Comparison of ENCODE assay signal across 8 cellular contexts in genomic region chr19:23283925-23284324, GRCh38. TPM values are rescaled to one million over a fixed set of nuclear protein-coding genes. Genes with fewer than 3 reads are reported as not detected.
DNase-seq lines count a peak whose midpoint lies in the region; ATAC-seq and TF ChIP-seq lines count a peak whose summit lies in the region.

No MANE protein-coding gene starts in this region.

- POLR2A ChIA-PET in activated CD4-positive, alpha-beta T cell treated with anti-CD3 and anti-CD28 coated beads for 36 hours (lab: Charles Lee), result no interaction called here

- H3K36me3 Mint-ChIP-seq in activated CD4-positive, alpha-beta T cell treated with anti-CD3 and anti-CD28 coated beads for 36 hours (ENCODE audit: low read depth), result peaks cover 6% of the 10 kb centered on the region
- H3K36me3 Mint-ChIP-seq in naive B cell, result peaks cover 0 to 15% of the 10 kb centered on the region in 2 donors

- ATAC-seq in activated CD4-positive, alpha-beta T cell treated with anti-CD3 and anti-CD28 coated beads for 36 hours, result peak; percentile 98
- ATAC-seq in naive B cell (ENCODE audit: low read depth in 2 of 2) (peak; percentile 91 to 92), HG03175 (IDR thresholded peaks at IDR 0.05; ENCODE audit: unreplicated experiment) (no peak)

- H3K9me3 Mint-ChIP-seq in activated CD4-positive, alpha-beta T cell treated with anti-CD3 and anti-CD28 coated beads for 36 hours (ENCODE audit: low read depth), result peaks cover 16% of the 10 kb centered on the region
- peaks cover 5 to 25% (median 10%) of the 10 kb centered on the region in 7 donors for H3K9me3 Mint-ChIP-seq in naive B cell

- peak in 5 of 7 experiments; percentile 12 to 74 (median 65) for TF ChIP-seq CTCF in stomach (IDR thresholded peaks at IDR 0.05)

- no peak overlapping the region for H3K4me3 ChIP-seq in stomach

- 15 to 28% (median 19%) methylated on average over 6 of the region's 6 CpGs for WGBS in stomach, 5 donors

- no peaks in the 10 kb centered on the region for H3K27me3 ChIP-seq in stomach

- peaks cover 1% of the 10 kb centered on the region for H3K27me3 Mint-ChIP-seq in activated CD4-positive, alpha-beta T cell treated with anti-CD3 and anti-CD28 coated beads for 36 hours
- H3K27me3 Mint-ChIP-seq in naive B cell, result peaks cover 0 to 3% (median 0%) of the 10 kb centered on the region in 3 donors

- no peaks in the 10 kb centered on the region for H3K36me3 ChIP-seq in stomach

- intact Hi-C loops in activated CD4-positive, alpha-beta T cell treated with anti-CD3 and anti-CD28 coated beads for 36 hours (cut with DNase I, micrococcal nuclease), result no loop called here
- intact Hi-C loops in stomach (cut with DNase I; ENCODE audit: low total_unique reads), result no loop called here

- no peaks in the 10 kb centered on the region for H3K9me3 ChIP-seq in stomach

- TF ChIP-seq EP300 in stomach (IDR thresholded peaks at IDR 0.05), result no peak

- DNase-seq in EL, result peak; percentile 53
- DNase-seq in Kasumi-1 (lab: John Stamatoyannopoulos, UW), result peak; percentile 6 to 31
- peak; percentile 78 for DNase-seq in activated CD4-positive, alpha-beta T cell treated with anti-CD3 and anti-CD28 coated beads for 36 hours
- peak; percentile 35 for DNase-seq in effector CD8-positive, alpha-beta T cell (lab: John Stamatoyannopoulos, UW)
- DNase-seq in naive B cell, result peak; percentile 42
- peak; percentile 50 for DNase-seq in stomach
- DNase-seq in NK-92 (lab: John Stamatoyannopoulos, UW; ENCODE audit: unreplicated experiment), result no peak

- CTCF ChIA-PET in activated CD4-positive, alpha-beta T cell treated with anti-CD3 and anti-CD28 coated beads for 36 hours (lab: Charles Lee), result interaction anchor here (0.7 to 1.1 kb wide), 3 partner anchors 10 to 37 kb away, joined by 3 to 4 read pairs (median 3); no protein-coding TSS in a partner anchor

- no peak overlapping the region for H3K27ac Mint-ChIP-seq in activated CD4-positive, alpha-beta T cell treated with anti-CD3 and anti-CD28 coated beads for 36 hours
- no peak overlapping the region for H3K27ac Mint-ChIP-seq in naive B cell

- TF ChIP-seq POLR2A in stomach (IDR thresholded peaks at IDR 0.05), result no peak

- H3K4me1 ChIP-seq in stomach, result no peaks in the 10 kb centered on the region

- no peak overlapping the region for H3K4me3 Mint-ChIP-seq in activated CD4-positive, alpha-beta T cell treated with anti-CD3 and anti-CD28 coated beads for 36 hours
- peak overlapping the region in 1 of 8 donors; percentile 6 for H3K4me3 Mint-ChIP-seq in naive B cell

- no peak overlapping the region for H3K27ac ChIP-seq in stomach

- H3K4me1 Mint-ChIP-seq in activated CD4-positive, alpha-beta T cell treated with anti-CD3 and anti-CD28 coated beads for 36 hours, result peaks cover 7% of the 10 kb centered on the region
- H3K4me1 Mint-ChIP-seq in naive B cell, result peaks cover 4 to 10% (median 7%) of the 10 kb centered on the region in 3 donors

RNA-seq across cellular contexts. Expression of gene ZNF724, which starts 33.7 kb away (rescaled TPM):
- 10 to 100 TPM; 15.1 to 19.1 TPM for total RNA-seq in activated CD4-positive, alpha-beta T cell treated with anti-CD3 and anti-CD28 coated beads for 36 hours
- polyA plus RNA-seq in naive B cell (ENCODE audit: low read depth in 6 of 6) (1 to 10 TPM in 5 of 6 donors, not detected in 1; 2.8 to 6.1 (median 6.0) TPM), stomach (under 1 TPM in 1 of 3 donors, not detected in 2; 0.15 TPM)
- 10 to 100 TPM in 1 of 5 donors, 1 to 10 TPM in 3, under 1 TPM in 1; 0.45 to 10.7 (median 3.9) TPM for total RNA-seq in stomach
